Comparison of ENCODE assay signal across 15 cellular contexts in genomic region chr5:89110916-89111646, GRCh38.
"Had no signal": no experiment of that assay in that cellular context is flagged by ENCODE, and none has a peak within 500 bp of the region (broad histone marks: within the 10 kb centered on the region; RNA-seq: fewer than 3 reads in every experiment).

No MANE protein-coding gene starts in this region.

- ATAC-seq: left colon; naive thymus-derived CD8-positive, alpha-beta T cell had no signal

- H3K27ac ChIP-seq: neutrophil, right atrium auricular region, thyroid gland had no signal

- H3K9me3 ChIP-seq: neutrophil, right atrium auricular region, thyroid gland had no signal

- H3K27ac Mint-ChIP-seq: brain; dendritic cell treated with granulocyte-macrophage colony-stimulating factor and Interleukin-4, amounts not matched to agents 40 ng/mL and 50 ng/mL, for 4 days; naive thymus-derived CD8-positive, alpha-beta T cell had no signal

- H3K27me3 ChIP-seq: neutrophil, right atrium auricular region, thyroid gland had no signal

- H3K36me3 ChIP-seq: neutrophil, right atrium auricular region, thyroid gland had no signal

- H3K4me3 ChIP-seq: lung, right atrium auricular region, thyroid gland had no signal

- H3K4me1 ChIP-seq: right atrium auricular region, thyroid gland had no signal

- H3K36me3 Mint-ChIP-seq: brain; naive thymus-derived CD8-positive, alpha-beta T cell had no signal

- H3K4me3 Mint-ChIP-seq: brain; dendritic cell treated with granulocyte-macrophage colony-stimulating factor and Interleukin-4, amounts not matched to agents 40 ng/mL and 50 ng/mL, for 4 days; naive thymus-derived CD8-positive, alpha-beta T cell had no signal

- H3K4me1 Mint-ChIP-seq: brain; naive thymus-derived CD8-positive, alpha-beta T cell had no signal

- DNase-seq: activated CD4-positive, alpha-beta T cell treated with anti-CD3 and anti-CD28 coated beads, Interleukin-2, amount 50 U/mL, for 1 hour; activated CD4-positive, CD25-positive, alpha-beta regulatory T cell; activated naive CD4-positive, alpha-beta T cell treated with anti-CD3 and anti-CD28 coated beads, Interleukin-2, amount 50 U/mL, for 16 hours; left colon; naive thymus-derived CD8-positive, alpha-beta T cell; posterior cingulate gyrus; small intestine; thyroid gland had no signal

- FAIRE-seq: small intestine, TTC549, urothelium cell line had no signal

- H3K27me3 Mint-ChIP-seq: dendritic cell treated with granulocyte-macrophage colony-stimulating factor and Interleukin-4, amounts not matched to agents 40 ng/mL and 50 ng/mL, for 4 days; naive thymus-derived CD8-positive, alpha-beta T cell had no signal
